ENCODE assay signal across 10 cellular contexts in the genomic region with DNA sequence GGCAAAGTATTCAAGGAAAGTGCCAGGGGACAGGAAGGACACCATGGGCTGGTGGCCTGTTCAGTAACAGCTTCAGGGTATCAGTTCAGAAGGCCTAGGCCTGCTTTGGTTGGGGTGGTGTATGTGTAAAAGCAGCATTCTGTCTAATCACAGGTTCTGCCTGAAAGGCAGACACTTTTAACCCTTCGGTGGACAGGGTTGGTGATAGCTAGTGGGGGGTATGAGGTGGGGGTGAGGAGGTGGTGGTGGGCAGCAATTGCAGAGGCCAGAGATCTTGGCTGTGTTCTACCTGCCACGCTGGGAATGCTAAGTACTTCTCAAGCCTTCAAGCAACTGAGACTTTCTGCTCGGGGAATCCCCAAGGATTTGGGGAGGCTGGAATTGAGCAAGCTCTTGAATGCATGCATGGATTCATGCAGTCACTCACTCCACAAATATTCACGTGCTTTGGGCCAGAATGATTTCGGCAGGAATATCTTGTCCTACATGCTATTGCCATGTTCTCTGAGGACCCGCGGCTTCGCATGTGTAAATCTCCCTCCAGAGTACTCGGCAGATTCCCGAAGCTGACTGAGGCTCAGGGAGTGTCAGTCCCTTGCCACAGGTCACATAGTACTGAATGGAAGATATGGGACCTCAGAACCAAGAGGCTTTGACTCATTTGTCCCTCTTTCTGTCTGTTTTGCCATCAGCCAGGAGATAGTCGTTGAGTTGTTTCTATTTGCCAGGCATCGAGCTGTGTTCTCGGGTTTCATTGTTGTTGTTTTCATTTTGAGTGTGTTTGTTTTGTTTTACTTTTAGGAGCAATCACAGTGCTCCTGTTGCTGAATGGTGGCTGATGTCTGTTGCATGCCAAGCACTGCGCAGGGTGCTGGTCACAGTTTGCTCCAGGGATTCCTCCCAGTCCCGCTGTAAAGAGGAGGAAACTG.
DNase-seq lines count a peak whose midpoint lies in the region; ATAC-seq lines count a peak whose summit lies in the region.
"Had no signal": no experiment of that assay in that cellular context is flagged by ENCODE, and none has a peak within 500 bp of the region (broad histone marks: within the 10 kb centered on the region; RNA-seq: fewer than 3 reads in every experiment).

No MANE protein-coding gene starts in this region.

- H3K4me1 Mint-ChIP-seq in T-cell: peaks cover 63 to 94% (median 93%) of the 10 kb centered on the region in 3 donors

- H3K27ac Mint-ChIP-seq in T-cell: peak overlapping the region; percentile 74 to 82

- peak overlapping the region in 1 of 3 donors; percentile 9 for H3K4me3 Mint-ChIP-seq in T-cell

- DNase-seq in EL (peak; percentile 61), T-cell (no peak), fibroblast of gingiva (ENCODE audit: low read depth) (peak; percentile 87), renal cortical epithelial cell (ENCODE audit: low read depth) (peak; percentile 67), DMS53 (lab: John Stamatoyannopoulos, UW) (no peak), KBM-7 (no peak), NCI-H748 treated with DMSO at 0.1 percent for 48 hours (lab: John Stamatoyannopoulos, UW) (no peak)
- DNase-seq: MG63, PC-9 had no signal

- POLR2A ChIA-PET in T-cell (lab: Charles Lee): no interaction called here

- no peaks in the 10 kb centered on the region for H3K27me3 Mint-ChIP-seq in T-cell

- ATAC-seq in T-cell (replicated peaks in 1 of 4) (no peak), HG03025 (IDR thresholded peaks at IDR 0.05; ENCODE audit: low FRiP score, unreplicated experiment) (no peak)

- H3K36me3 Mint-ChIP-seq in T-cell: peaks cover 12% of the 10 kb centered on the region

- in situ Hi-C loops in KBM-7 (cut with MboI; ENCODE audit: low pct_unique_long_range_greater_than_20kb, low sequenced_read_pairs): no loop called here

- H3K9me3 Mint-ChIP-seq in T-cell: no peaks in the 10 kb centered on the region

- CTCF ChIA-PET in T-cell (lab: Charles Lee): no interaction called here

Comparison
In these comparisons a context has a peak if more than half of its experiments do, and no peak if none do; other contexts are left out.
1. DNase-seq: peak in EL (single experiment), fibroblast of gingiva (single experiment) and renal cortical epithelial cell (single experiment); none in T-cell (0 of 34), DMS53 (single experiment), KBM-7 (single experiment) and NCI-H748 treated with DMSO at 0.1 percent for 48 hours (single experiment).